ENCODE assay signal across 3 cellular contexts in genomic region chr11:65962136-65962564, GRCh38.
TF ChIP-seq lines count a peak whose summit lies in the region.

No MANE protein-coding gene starts in this region.

TF ChIP-seq in H1, 55 proteins besides CTCF, POLR2A, EP300 and RAD21:
- TF ChIP-seq GTF2F1 (IDR thresholded peaks at IDR 0.05; ENCODE audit: borderline replicate concordance, low read depth, low read length) (no peak), SRF (IDR thresholded peaks at IDR 0.05; ENCODE audit: low read depth, low read length) (no peak), RBBP5 (IDR thresholded peaks at IDR 0.05; ENCODE audit: borderline replicate concordance, low read depth, low read length) (no peak), EGR1 (IDR thresholded peaks at IDR 0.05; ENCODE audit: borderline replicate concordance, low read depth, low read length) (no peak), BACH1 (IDR thresholded peaks at IDR 0.05; ENCODE audit: low read length) (no peak), KDM4A (IDR thresholded peaks at IDR 0.05; ENCODE audit: low read depth, low read length, severe bottlenecking) (no peak), SUZ12 (IDR thresholded peaks at IDR 0.05; ENCODE audit: low read length) (no peak), RNF2 (IDR thresholded peaks at IDR 0.05; ENCODE audit: borderline replicate concordance, low read depth, low read length, missing control alignments, poor library complexity, severe bottlenecking) (no peak), YY1 (IDR thresholded peaks at IDR 0.05; ENCODE audit: low read depth, low read length) (no peak), CHD2 (IDR thresholded peaks at IDR 0.05; ENCODE audit: low read length) (no peak), CTBP2 (IDR thresholded peaks at IDR 0.05; ENCODE audit: borderline replicate concordance, insufficient read depth, insufficient read length, low read length) (no peak), ATF2 (IDR thresholded peaks at IDR 0.05; ENCODE audit: low read length) (no peak), BCL11A (IDR thresholded peaks at IDR 0.05; ENCODE audit: low read depth in 2 of 2, low read length in 2 of 2) (no peak), PHF8 (conservative IDR thresholded peaks at IDR 0.05; ENCODE audit: low read depth, low read length) (no peak), SIN3A (conservative IDR thresholded peaks at IDR 0.05 in 1 of 2, IDR thresholded peaks at IDR 0.05 in 1 of 2; ENCODE audit: low read depth in 1 of 2, low read length in 2 of 2) (no peak; a peak in 1 of 4 replicates)

TF ChIP-seq in neural cell, 6 proteins besides CTCF, POLR2A, EP300 and RAD21:
- no peak for TF ChIP-seq EZH2 (IDR thresholded peaks at IDR 0.05; ENCODE audit: borderline replicate concordance, insufficient read depth, low read length, poor library complexity, severe bottlenecking)
- no peak for TF ChIP-seq REST (IDR thresholded peaks at IDR 0.05; ENCODE audit: borderline replicate concordance)
- TF ChIP-seq SMC3 (conservative IDR thresholded peaks at IDR 0.05; ENCODE audit: poor library complexity) = no peak
- TF ChIP-seq POLR2AphosphoS5 (IDR thresholded peaks at IDR 0.05) = no peak
- TF ChIP-seq MXI1 (conservative IDR thresholded peaks at IDR 0.05; ENCODE audit: poor library complexity, severe bottlenecking) = no peak
- TF ChIP-seq TAF1 (IDR thresholded peaks at IDR 0.05; ENCODE audit: low read depth) = no peak
TF ChIP-seq in neural cell: peak in this region for 0.

TF ChIP-seq in GM12891, 5 proteins besides CTCF, POLR2A, EP300 and RAD21:
- TF ChIP-seq POU2F2 (IDR thresholded peaks at IDR 0.05; ENCODE audit: low read depth, low read length) = no peak
- no peak for TF ChIP-seq PAX5 (IDR thresholded peaks at IDR 0.05; ENCODE audit: insufficient read depth, low read length, severe bottlenecking)
- no peak for TF ChIP-seq TAF1 (IDR thresholded peaks at IDR 0.05; ENCODE audit: low read depth, low read length)
- TF ChIP-seq SPI1 (IDR thresholded peaks at IDR 0.05; ENCODE audit: low read depth, low read length) = no peak
- no peak for TF ChIP-seq POLR2AphosphoS5 (IDR thresholded peaks at IDR 0.05; ENCODE audit: low read depth, low read length)
